ENCODE assay signal across 25 cellular contexts in genomic region chr6:138568997-138569396, GRCh38.
"Had no signal": no experiment of that assay in that cellular context is flagged by ENCODE, and none has a peak within 500 bp of the region (broad histone marks: within the 10 kb centered on the region; RNA-seq: fewer than 3 reads in every experiment).

No MANE protein-coding gene starts in this region.

- H3K9me3 Mint-ChIP-seq: activated CD4-positive, alpha-beta memory T cell treated with anti-CD3 and anti-CD28 coated beads, Interleukin-2, amount 10 ng/mL, durations not matched to agents 7 days and 5 days; activated CD4-positive, alpha-beta T cell treated with anti-CD3 and anti-CD28 coated beads, Interleukin-2, amount 10 ng/mL, durations not matched to agents 24 days and 14 days; activated naive CD4-positive, alpha-beta T cell treated with anti-CD3 and anti-CD28 coated beads, Interleukin-2, amount 10 ng/mL, durations not matched to agents 7 days and 5 days; activated naive CD8-positive, alpha-beta T cell treated with anti-CD3 and anti-CD28 coated beads, Interleukin-2, amount 10 ng/mL, durations not matched to agents 7 days and 5 days; activated T-cell treated with anti-CD3 and anti-CD28 coated beads, Interleukin-2, amount 50 U/mL, for 24 hours; dendritic cell treated with granulocyte-macrophage colony-stimulating factor and Interleukin-4, amounts not matched to agents 40 ng/mL and 50 ng/mL, for 4 days; endodermal cell; nephron had no signal

- H3K36me3 Mint-ChIP-seq: activated naive CD4-positive, alpha-beta T cell treated with anti-CD3 and anti-CD28 coated beads, Interleukin-2, amount 10 ng/mL, durations not matched to agents 7 days and 5 days; activated naive CD8-positive, alpha-beta T cell treated with anti-CD3 and anti-CD28 coated beads, Interleukin-2, amount 10 ng/mL, durations not matched to agents 7 days and 5 days had no signal

- H3K27me3 ChIP-seq: ascending aorta, tibial nerve had no signal

- H3K9ac ChIP-seq: parathyroid adenoma had no signal

- H3K4me3 ChIP-seq: ascending aorta, spleen had no signal

- ATAC-seq: esophagus mucosa, heart left ventricle, left lobe of liver, right cardiac atrium, T-helper 17 cell had no signal

- DNase-seq: activated CD4-positive, alpha-beta memory T cell treated with anti-CD3 and anti-CD28 coated beads, Interleukin-2, amount 10 ng/mL, durations not matched to agents 7 days and 5 days; activated CD4-positive, alpha-beta T cell treated with anti-CD3 and anti-CD28 coated beads, Interleukin-2, amount 10 ng/mL, durations not matched to agents 24 days and 14 days; activated CD4-positive, CD25-positive, alpha-beta regulatory T cell treated with anti-CD3 and anti-CD28 coated beads, Interleukin-2, amount 50 U/mL, for 72 hours; activated CD8-positive, alpha-beta memory T cell treated with anti-CD3 and anti-CD28 coated beads, Interleukin-2, amount 50 U/mL, for 48 hours; activated gamma-delta T cell; activated naive CD4-positive, alpha-beta T cell treated with anti-CD3 and anti-CD28 coated beads, Interleukin-2, amount 10 ng/mL, durations not matched to agents 7 days and 5 days; activated naive CD8-positive, alpha-beta T cell treated with anti-CD3 and anti-CD28 coated beads, Interleukin-2, amount 10 ng/mL, durations not matched to agents 7 days and 5 days; activated T-cell treated with anti-CD3 and anti-CD28 coated beads, Interleukin-2, amount 50 U/mL, for 24 hours; endodermal cell; foreskin fibroblast; heart left ventricle; mammary epithelial cell; occipital lobe; right cardiac atrium; spleen; stimulated activated naive CD4-positive, alpha-beta T cell treated with Interleukin-2 at 50 U/mL for 16 hours; T-helper 17 cell; T1000 had no signal

- H3K36me3 ChIP-seq: ascending aorta, heart left ventricle, spleen, tibial nerve had no signal

- H3K4me1 Mint-ChIP-seq: activated CD4-positive, alpha-beta T cell treated with anti-CD3 and anti-CD28 coated beads, Interleukin-2, amount 10 ng/mL, durations not matched to agents 24 days and 14 days; activated naive CD4-positive, alpha-beta T cell treated with anti-CD3 and anti-CD28 coated beads, Interleukin-2, amount 10 ng/mL, durations not matched to agents 7 days and 5 days; activated naive CD8-positive, alpha-beta T cell treated with anti-CD3 and anti-CD28 coated beads, Interleukin-2, amount 10 ng/mL, durations not matched to agents 7 days and 5 days had no signal

- H3K9me3 ChIP-seq: ascending aorta, heart left ventricle, spleen, tibial nerve had no signal

- H3K27ac Mint-ChIP-seq: activated CD4-positive, alpha-beta memory T cell treated with anti-CD3 and anti-CD28 coated beads, Interleukin-2, amount 10 ng/mL, durations not matched to agents 7 days and 5 days; activated CD4-positive, alpha-beta T cell treated with anti-CD3 and anti-CD28 coated beads, Interleukin-2, amount 10 ng/mL, durations not matched to agents 24 days and 14 days; activated naive CD4-positive, alpha-beta T cell treated with anti-CD3 and anti-CD28 coated beads, Interleukin-2, amount 10 ng/mL, durations not matched to agents 7 days and 5 days; activated naive CD8-positive, alpha-beta T cell treated with anti-CD3 and anti-CD28 coated beads, Interleukin-2, amount 10 ng/mL, durations not matched to agents 7 days and 5 days; activated T-cell treated with anti-CD3 and anti-CD28 coated beads, Interleukin-2, amount 50 U/mL, for 24 hours; dendritic cell treated with granulocyte-macrophage colony-stimulating factor and Interleukin-4, amounts not matched to agents 40 ng/mL and 50 ng/mL, for 4 days; endodermal cell; nephron; T-helper 17 cell had no signal

- H3K79me2 ChIP-seq: parathyroid adenoma had no signal

- H2AFZ ChIP-seq: parathyroid adenoma had no signal

- H3K27ac ChIP-seq: ascending aorta, parathyroid adenoma, spleen, tibial nerve had no signal

- H3K4me3 Mint-ChIP-seq: activated CD4-positive, alpha-beta memory T cell treated with anti-CD3 and anti-CD28 coated beads, Interleukin-2, amount 10 ng/mL, durations not matched to agents 7 days and 5 days; activated CD4-positive, alpha-beta T cell treated with anti-CD3 and anti-CD28 coated beads, Interleukin-2, amount 10 ng/mL, durations not matched to agents 24 days and 14 days; activated naive CD4-positive, alpha-beta T cell treated with anti-CD3 and anti-CD28 coated beads, Interleukin-2, amount 10 ng/mL, durations not matched to agents 7 days and 5 days; activated naive CD8-positive, alpha-beta T cell treated with anti-CD3 and anti-CD28 coated beads, Interleukin-2, amount 10 ng/mL, durations not matched to agents 7 days and 5 days; activated T-cell treated with anti-CD3 and anti-CD28 coated beads, Interleukin-2, amount 50 U/mL, for 24 hours; dendritic cell treated with granulocyte-macrophage colony-stimulating factor and Interleukin-4, amounts not matched to agents 40 ng/mL and 50 ng/mL, for 4 days; endodermal cell; nephron; T-helper 17 cell had no signal

- H3K4me1 ChIP-seq: parathyroid adenoma had no signal
